Comparison of ENCODE assay signal across 9 cellular contexts in genomic region chr12:121238604-121239334, GRCh38. TPM values are rescaled to one million over a fixed set of nuclear protein-coding genes. Genes with fewer than 3 reads are reported as not detected.
DNase-seq lines count a peak whose midpoint lies in the region; ATAC-seq lines count a peak whose summit lies in the region.
"Had no signal": no experiment of that assay in that cellular context is flagged by ENCODE, and none has a peak within 500 bp of the region (broad histone marks: within the 10 kb centered on the region; RNA-seq: fewer than 3 reads in every experiment).

No MANE protein-coding gene starts in this region.

- H3K4me3 Mint-ChIP-seq in stimulated activated naive CD8-positive, alpha-beta T cell treated with anti-CD3 and anti-CD28 coated beads, Interleukin-15, Interleukin-2, amounts not matched to agents 100 ng/mL and 50 ng/mL, for 24 hours: no peak overlapping the region

- ATAC-seq in stimulated activated naive CD8-positive, alpha-beta T cell treated with anti-CD3 and anti-CD28 coated beads, Interleukin-15, Interleukin-2, amounts not matched to agents 100 U/mL and 50 U/mL, for 24 hours: no peak
- ATAC-seq in left colon (peak; percentile 60), HG02759 (IDR thresholded peaks at IDR 0.05; ENCODE audit: unreplicated experiment) (no peak), HG03469 (IDR thresholded peaks at IDR 0.05; ENCODE audit: unreplicated experiment) (no peak)

- H3K27ac Mint-ChIP-seq in stimulated activated naive CD8-positive, alpha-beta T cell treated with anti-CD3 and anti-CD28 coated beads, Interleukin-15, Interleukin-2, amounts not matched to agents 100 ng/mL and 50 ng/mL, for 24 hours: peak overlapping the region; percentile 94

- peaks cover 43% of the 10 kb centered on the region for H3K36me3 Mint-ChIP-seq in stimulated activated naive CD8-positive, alpha-beta T cell treated with anti-CD3 and anti-CD28 coated beads, Interleukin-15, Interleukin-2, amounts not matched to agents 100 ng/mL and 50 ng/mL, for 24 hours (ENCODE audit: low read depth)

- no peaks in the 10 kb centered on the region for H3K9me3 Mint-ChIP-seq in stimulated activated naive CD8-positive, alpha-beta T cell treated with anti-CD3 and anti-CD28 coated beads, Interleukin-15, Interleukin-2, amounts not matched to agents 100 ng/mL and 50 ng/mL, for 24 hours

- no peaks in the 10 kb centered on the region for H3K27me3 Mint-ChIP-seq in stimulated activated naive CD8-positive, alpha-beta T cell treated with anti-CD3 and anti-CD28 coated beads, Interleukin-15, Interleukin-2, amounts not matched to agents 100 ng/mL and 50 ng/mL, for 24 hours

- intact Hi-C loops in left colon (cut with DNase I, micrococcal nuclease): no loop called here

- DNase-seq in stimulated activated naive CD8-positive, alpha-beta T cell treated with anti-CD3 and anti-CD28 coated beads, Interleukin-15, Interleukin-2, amounts not matched to agents 100 U/mL and 50 U/mL, for 24 hours: no peak
- DNase-seq in RPMI8226 (peak; percentile 39), left colon (no peak), ureter (ENCODE audit: low spot score) (no peak), NK-92 (lab: John Stamatoyannopoulos, UW; ENCODE audit: unreplicated experiment) (no peak)
- DNase-seq: activated CD4-positive, alpha-beta T cell treated with anti-CD3 and anti-CD28 coated beads for 48 hours had no signal

- peaks cover 35% of the 10 kb centered on the region for H3K4me1 Mint-ChIP-seq in stimulated activated naive CD8-positive, alpha-beta T cell treated with anti-CD3 and anti-CD28 coated beads, Interleukin-15, Interleukin-2, amounts not matched to agents 100 ng/mL and 50 ng/mL, for 24 hours (ENCODE audit: low read depth)

RNA-seq across cellular contexts. Expression of gene P2RX4, which starts 28.8 kb away (rescaled TPM):
- total RNA-seq in left colon (100 to 1,000 TPM; 131 to 146 TPM), ureter (28.0 TPM)

RNA-seq across cellular contexts. Expression of gene CAMKK2, which starts 57.7 kb away (rescaled TPM):
- total RNA-seq in left colon (10 to 100 TPM; 48.1 to 55.4 TPM), ureter (38.8 TPM)
